In the genomic region with DNA sequence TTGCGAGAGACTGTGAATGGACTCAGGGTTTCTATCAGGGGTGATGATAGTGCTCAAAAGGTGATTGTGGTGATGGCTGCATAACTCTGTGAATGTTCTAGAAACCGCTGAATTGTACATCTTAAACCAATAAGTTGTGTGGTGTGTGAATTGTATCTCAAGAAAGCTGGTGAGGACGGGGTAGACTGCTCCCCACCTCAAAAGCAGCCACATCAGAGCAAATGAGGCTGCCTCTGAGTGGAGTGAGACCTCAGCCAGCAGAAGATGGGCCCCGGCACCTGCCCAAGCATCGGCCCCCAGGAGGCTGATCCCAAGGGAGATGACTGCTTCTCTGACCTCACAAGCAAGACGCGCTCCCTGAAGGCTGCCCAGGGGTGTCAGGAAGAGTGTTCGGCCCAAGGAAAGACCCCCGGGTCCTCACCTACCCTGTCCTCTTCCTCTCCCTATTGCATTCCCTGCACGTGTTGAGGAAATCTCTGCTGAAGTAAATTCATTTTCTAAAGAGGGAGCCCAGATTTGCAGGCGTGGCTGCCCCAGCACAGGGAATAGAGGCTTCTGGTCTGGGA, we compare ENCODE assay signal across 1 cellular context.
TF ChIP-seq lines count a peak whose summit lies in the region.

No MANE protein-coding gene starts in this region.

TF ChIP-seq in GM23338, 12 proteins besides CTCF, POLR2A, EP300 and RAD21:
- TF ChIP-seq, protein P1, sequence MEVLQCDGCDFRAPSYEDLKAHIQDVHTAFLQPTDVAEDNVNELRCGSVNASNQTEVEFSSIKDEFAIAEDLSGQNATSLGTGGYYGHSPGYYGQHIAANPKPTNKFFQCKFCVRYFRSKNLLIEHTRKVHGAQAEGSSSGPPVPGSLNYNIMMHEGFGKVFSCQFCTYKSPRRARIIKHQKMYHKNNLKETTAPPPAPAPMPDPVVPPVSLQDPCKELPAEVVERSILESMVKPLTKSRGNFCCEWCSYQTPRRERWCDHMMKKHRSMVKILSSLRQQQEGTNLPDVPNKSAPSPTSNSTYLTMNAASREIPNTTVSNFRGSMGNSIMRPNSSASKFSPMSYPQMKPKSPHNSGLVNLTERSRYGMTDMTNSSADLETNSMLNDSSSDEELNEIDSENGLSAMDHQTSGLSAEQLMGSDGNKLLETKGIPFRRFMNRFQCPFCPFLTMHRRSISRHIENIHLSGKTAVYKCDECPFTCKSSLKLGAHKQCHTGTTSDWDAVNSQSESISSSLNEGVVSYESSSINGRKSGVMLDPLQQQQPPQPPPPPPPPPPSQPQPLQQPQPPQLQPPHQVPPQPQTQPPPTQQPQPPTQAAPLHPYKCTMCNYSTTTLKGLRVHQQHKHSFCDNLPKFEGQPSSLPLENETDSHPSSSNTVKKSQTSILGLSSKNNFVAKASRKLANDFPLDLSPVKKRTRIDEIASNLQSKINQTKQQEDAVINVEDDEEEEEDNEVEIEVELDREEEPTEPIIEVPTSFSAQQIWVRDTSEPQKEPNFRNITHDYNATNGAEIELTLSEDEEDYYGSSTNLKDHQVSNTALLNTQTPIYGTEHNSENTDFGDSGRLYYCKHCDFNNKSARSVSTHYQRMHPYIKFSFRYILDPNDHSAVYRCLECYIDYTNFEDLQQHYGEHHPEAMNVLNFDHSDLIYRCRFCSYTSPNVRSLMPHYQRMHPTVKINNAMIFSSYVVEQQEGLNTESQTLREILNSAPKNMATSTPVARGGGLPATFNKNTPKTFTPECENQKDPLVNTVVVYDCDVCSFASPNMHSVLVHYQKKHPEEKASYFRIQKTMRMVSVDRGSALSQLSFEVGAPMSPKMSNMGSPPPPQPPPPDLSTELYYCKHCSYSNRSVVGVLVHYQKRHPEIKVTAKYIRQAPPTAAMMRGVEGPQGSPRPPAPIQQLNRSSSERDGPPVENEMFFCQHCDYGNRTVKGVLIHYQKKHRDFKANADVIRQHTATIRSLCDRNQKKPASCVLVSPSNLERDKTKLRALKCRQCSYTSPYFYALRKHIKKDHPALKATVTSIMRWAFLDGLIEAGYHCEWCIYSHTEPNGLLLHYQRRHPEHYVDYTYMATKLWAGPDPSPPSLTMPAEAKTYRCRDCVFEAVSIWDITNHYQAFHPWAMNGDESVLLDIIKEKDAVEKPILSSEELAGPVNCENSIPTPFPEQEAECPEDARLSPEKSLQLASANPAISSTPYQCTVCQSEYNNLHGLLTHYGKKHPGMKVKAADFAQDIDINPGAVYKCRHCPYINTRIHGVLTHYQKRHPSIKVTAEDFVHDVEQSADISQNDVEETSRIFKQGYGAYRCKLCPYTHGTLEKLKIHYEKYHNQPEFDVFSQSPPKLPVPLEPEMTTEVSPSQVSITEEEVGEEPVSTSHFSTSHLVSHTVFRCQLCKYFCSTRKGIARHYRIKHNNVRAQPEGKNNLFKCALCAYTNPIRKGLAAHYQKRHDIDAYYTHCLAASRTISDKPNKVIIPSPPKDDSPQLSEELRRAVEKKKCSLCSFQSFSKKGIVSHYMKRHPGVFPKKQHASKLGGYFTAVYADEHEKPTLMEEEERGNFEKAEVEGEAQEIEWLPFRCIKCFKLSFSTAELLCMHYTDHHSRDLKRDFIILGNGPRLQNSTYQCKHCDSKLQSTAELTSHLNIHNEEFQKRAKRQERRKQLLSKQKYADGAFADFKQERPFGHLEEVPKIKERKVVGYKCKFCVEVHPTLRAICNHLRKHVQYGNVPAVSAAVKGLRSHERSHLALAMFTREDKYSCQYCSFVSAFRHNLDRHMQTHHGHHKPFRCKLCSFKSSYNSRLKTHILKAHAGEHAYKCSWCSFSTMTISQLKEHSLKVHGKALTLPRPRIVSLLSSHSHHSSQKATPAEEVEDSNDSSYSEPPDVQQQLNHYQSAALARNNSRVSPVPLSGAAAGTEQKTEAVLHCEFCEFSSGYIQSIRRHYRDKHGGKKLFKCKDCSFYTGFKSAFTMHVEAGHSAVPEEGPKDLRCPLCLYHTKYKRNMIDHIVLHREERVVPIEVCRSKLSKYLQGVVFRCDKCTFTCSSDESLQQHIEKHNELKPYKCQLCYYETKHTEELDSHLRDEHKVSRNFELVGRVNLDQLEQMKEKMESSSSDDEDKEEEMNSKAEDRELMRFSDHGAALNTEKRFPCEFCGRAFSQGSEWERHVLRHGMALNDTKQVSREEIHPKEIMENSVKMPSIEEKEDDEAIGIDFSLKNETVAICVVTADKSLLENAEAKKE (CRISPR knock-in tag; IDR thresholded peaks at IDR 0.05) = no peak
- TF ChIP-seq EZH2phosphoT487 (IDR thresholded peaks at IDR 0.05; ENCODE audit: unreplicated experiment) = no peak
- TF ChIP-seq JUNB (IDR thresholded peaks at IDR 0.05; ENCODE audit: unreplicated experiment) = no peak
- no peak for TF ChIP-seq ZNF331 (CRISPR knock-in tag; IDR thresholded peaks at IDR 0.05; ENCODE audit: low read depth)
- TF ChIP-seq NANOG (IDR thresholded peaks at IDR 0.05; ENCODE audit: borderline replicate concordance) = no peak
- no peak for TF ChIP-seq POLR2AphosphoS5 (IDR thresholded peaks at IDR 0.05; ENCODE audit: low read depth)
- no peak for TF ChIP-seq CREB1 (CRISPR knock-in tag; IDR thresholded peaks at IDR 0.05; ENCODE audit: low read depth)
- TF ChIP-seq, protein P2, sequence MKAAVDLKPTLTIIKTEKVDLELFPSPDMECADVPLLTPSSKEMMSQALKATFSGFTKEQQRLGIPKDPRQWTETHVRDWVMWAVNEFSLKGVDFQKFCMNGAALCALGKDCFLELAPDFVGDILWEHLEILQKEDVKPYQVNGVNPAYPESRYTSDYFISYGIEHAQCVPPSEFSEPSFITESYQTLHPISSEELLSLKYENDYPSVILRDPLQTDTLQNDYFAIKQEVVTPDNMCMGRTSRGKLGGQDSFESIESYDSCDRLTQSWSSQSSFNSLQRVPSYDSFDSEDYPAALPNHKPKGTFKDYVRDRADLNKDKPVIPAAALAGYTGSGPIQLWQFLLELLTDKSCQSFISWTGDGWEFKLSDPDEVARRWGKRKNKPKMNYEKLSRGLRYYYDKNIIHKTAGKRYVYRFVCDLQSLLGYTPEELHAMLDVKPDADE (IDR thresholded peaks at IDR 0.05) = no peak
- no peak for TF ChIP-seq STAT1 (IDR thresholded peaks at IDR 0.05; ENCODE audit: unreplicated experiment)
- no peak for TF ChIP-seq ZNF114 (CRISPR knock-in tag; IDR thresholded peaks at IDR 0.05)
- TF ChIP-seq, protein P3, sequence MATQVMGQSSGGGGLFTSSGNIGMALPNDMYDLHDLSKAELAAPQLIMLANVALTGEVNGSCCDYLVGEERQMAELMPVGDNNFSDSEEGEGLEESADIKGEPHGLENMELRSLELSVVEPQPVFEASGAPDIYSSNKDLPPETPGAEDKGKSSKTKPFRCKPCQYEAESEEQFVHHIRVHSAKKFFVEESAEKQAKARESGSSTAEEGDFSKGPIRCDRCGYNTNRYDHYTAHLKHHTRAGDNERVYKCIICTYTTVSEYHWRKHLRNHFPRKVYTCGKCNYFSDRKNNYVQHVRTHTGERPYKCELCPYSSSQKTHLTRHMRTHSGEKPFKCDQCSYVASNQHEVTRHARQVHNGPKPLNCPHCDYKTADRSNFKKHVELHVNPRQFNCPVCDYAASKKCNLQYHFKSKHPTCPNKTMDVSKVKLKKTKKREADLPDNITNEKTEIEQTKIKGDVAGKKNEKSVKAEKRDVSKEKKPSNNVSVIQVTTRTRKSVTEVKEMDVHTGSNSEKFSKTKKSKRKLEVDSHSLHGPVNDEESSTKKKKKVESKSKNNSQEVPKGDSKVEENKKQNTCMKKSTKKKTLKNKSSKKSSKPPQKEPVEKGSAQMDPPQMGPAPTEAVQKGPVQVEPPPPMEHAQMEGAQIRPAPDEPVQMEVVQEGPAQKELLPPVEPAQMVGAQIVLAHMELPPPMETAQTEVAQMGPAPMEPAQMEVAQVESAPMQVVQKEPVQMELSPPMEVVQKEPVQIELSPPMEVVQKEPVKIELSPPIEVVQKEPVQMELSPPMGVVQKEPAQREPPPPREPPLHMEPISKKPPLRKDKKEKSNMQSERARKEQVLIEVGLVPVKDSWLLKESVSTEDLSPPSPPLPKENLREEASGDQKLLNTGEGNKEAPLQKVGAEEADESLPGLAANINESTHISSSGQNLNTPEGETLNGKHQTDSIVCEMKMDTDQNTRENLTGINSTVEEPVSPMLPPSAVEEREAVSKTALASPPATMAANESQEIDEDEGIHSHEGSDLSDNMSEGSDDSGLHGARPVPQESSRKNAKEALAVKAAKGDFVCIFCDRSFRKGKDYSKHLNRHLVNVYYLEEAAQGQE (IDR thresholded peaks at IDR 0.05; ENCODE audit: unreplicated experiment) = no peak
- TF ChIP-seq EZH2 (IDR thresholded peaks at IDR 0.05; ENCODE audit: low read depth, unreplicated experiment) = no peak
